12 cellular contexts compared by ENCODE assay signal in the genomic region with DNA sequence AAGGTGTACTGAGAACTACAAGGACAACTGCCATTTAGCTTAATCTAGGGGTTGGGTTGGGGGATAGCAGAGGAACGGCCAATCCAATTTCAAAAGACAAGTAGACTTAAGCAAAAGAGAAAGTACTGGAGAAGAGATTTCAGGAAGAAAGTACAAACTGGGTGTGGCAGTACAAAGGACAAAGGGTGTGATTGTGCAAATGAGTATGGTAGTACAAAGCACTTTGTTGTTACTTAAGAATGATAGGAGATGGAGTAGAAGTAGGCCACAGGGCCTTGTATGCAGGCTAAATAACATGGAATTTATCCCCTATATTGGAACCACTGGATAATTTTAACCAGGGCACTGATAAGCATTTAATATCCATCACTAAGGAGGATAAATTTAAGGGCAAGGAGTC. TPM values are rescaled to one million over a fixed set of nuclear protein-coding genes. Genes with fewer than 3 reads are reported as not detected.
DNase-seq lines count a peak whose midpoint lies in the region; ATAC-seq and TF ChIP-seq lines count a peak whose summit lies in the region.
"Had no signal": no experiment of that assay in that cellular context is flagged by ENCODE, and none has a peak within 500 bp of the region (broad histone marks: within the 10 kb centered on the region; RNA-seq: fewer than 3 reads in every experiment).

No MANE protein-coding gene starts in this region.

- H3K36me3 ChIP-seq in esophagus squamous epithelium = no peaks in the 10 kb centered on the region

- no peak overlapping the region for H3K4me3 Mint-ChIP-seq in T-helper 1 cell treated with Interleukin-12 subunit alpha and Interleukin-12 subunit beta and Interleukin-4 antibody, amounts not matched to agents 30 μg/mL and 1 μg/mL, for 36 hours
- H3K4me3 Mint-ChIP-seq in stimulated activated effector memory CD8-positive, alpha-beta T cell treated with anti-CD3 and anti-CD28 coated beads, Interleukin-12 subunit alpha, Interleukin-12 subunit beta, amount 100 ng/mL, for 72 hours = no peak overlapping the region

- H3K27me3 ChIP-seq in esophagus squamous epithelium = no peaks in the 10 kb centered on the region
- H3K27me3 ChIP-seq: spleen had no signal

- no peak for TF ChIP-seq CTCF in esophagus squamous epithelium (IDR thresholded peaks at IDR 0.05)

- H3K4me3 ChIP-seq in esophagus squamous epithelium = no peak overlapping the region
- H3K4me3 ChIP-seq: spleen had no signal

- no peaks in the 10 kb centered on the region for H3K9me3 ChIP-seq in esophagus squamous epithelium
- H3K9me3 ChIP-seq: spleen had no signal

- peaks cover 32% of the 10 kb centered on the region for H3K4me1 Mint-ChIP-seq in T-helper 1 cell treated with Interleukin-12 subunit alpha and Interleukin-12 subunit beta and Interleukin-4 antibody, amounts not matched to agents 30 μg/mL and 1 μg/mL, for 36 hours (ENCODE audit: low read depth)
- peaks cover 48% of the 10 kb centered on the region for H3K4me1 Mint-ChIP-seq in stimulated activated effector memory CD8-positive, alpha-beta T cell treated with anti-CD3 and anti-CD28 coated beads, Interleukin-12 subunit alpha, Interleukin-12 subunit beta, amount 100 ng/mL, for 72 hours

- TF ChIP-seq POLR2A in esophagus squamous epithelium (IDR thresholded peaks at IDR 0.05) = no peak

- H3K27ac Mint-ChIP-seq in T-helper 1 cell treated with Interleukin-12 subunit alpha and Interleukin-12 subunit beta and Interleukin-4 antibody, amounts not matched to agents 30 μg/mL and 1 μg/mL, for 36 hours = peak overlapping the region; percentile 2
- peak overlapping the region; percentile 32 for H3K27ac Mint-ChIP-seq in stimulated activated effector memory CD8-positive, alpha-beta T cell treated with anti-CD3 and anti-CD28 coated beads, Interleukin-12 subunit alpha, Interleukin-12 subunit beta, amount 100 ng/mL, for 72 hours

- H3K27me3 Mint-ChIP-seq in T-helper 1 cell treated with Interleukin-12 subunit alpha and Interleukin-12 subunit beta and Interleukin-4 antibody, amounts not matched to agents 30 μg/mL and 1 μg/mL, for 36 hours (ENCODE audit: low read depth) = no peaks in the 10 kb centered on the region

- intact Hi-C loops in esophagus squamous epithelium (cut with DNase I) = no loop called here

- 48 to 50% methylated on average over 1 of the region's 1 CpG for WGBS in esophagus squamous epithelium, 2 donors

- peaks cover 7% of the 10 kb centered on the region for H3K36me3 Mint-ChIP-seq in T-helper 1 cell treated with Interleukin-12 subunit alpha and Interleukin-12 subunit beta and Interleukin-4 antibody, amounts not matched to agents 30 μg/mL and 1 μg/mL, for 36 hours (ENCODE audit: low read depth)
- H3K36me3 Mint-ChIP-seq in stimulated activated effector memory CD8-positive, alpha-beta T cell treated with anti-CD3 and anti-CD28 coated beads, Interleukin-12 subunit alpha, Interleukin-12 subunit beta, amount 100 ng/mL, for 72 hours = peaks cover 14% of the 10 kb centered on the region

- ATAC-seq in stimulated activated effector memory CD8-positive, alpha-beta T cell treated with anti-CD3 and anti-CD28 coated beads, Interleukin-12 subunit alpha, Interleukin-12 subunit beta, amount 100 ng/mL, for 72 hours = no peak
- ATAC-seq in HG02798 (IDR thresholded peaks at IDR 0.05; ENCODE audit: poor library complexity, unreplicated experiment) (no peak), GM21619 (IDR thresholded peaks at IDR 0.05; ENCODE audit: unreplicated experiment) (no peak)

- no peaks in the 10 kb centered on the region for H3K9me3 Mint-ChIP-seq in T-helper 1 cell treated with Interleukin-12 subunit alpha and Interleukin-12 subunit beta and Interleukin-4 antibody, amounts not matched to agents 30 μg/mL and 1 μg/mL, for 36 hours
- no peaks in the 10 kb centered on the region for H3K9me3 Mint-ChIP-seq in stimulated activated effector memory CD8-positive, alpha-beta T cell treated with anti-CD3 and anti-CD28 coated beads, Interleukin-12 subunit alpha, Interleukin-12 subunit beta, amount 100 ng/mL, for 72 hours

- peaks cover 6 to 31% (median 6%) of the 10 kb centered on the region in 3 donors for H3K4me1 ChIP-seq in esophagus squamous epithelium

- peak overlapping the region in 3 of 4 donors; percentile 24 to 66 (median 54) for H3K27ac ChIP-seq in esophagus squamous epithelium
- H3K27ac ChIP-seq: HL-60 had no signal

- no peak for DNase-seq in T-helper 1 cell
- DNase-seq in SW480 (ENCODE audit: low spot score) = peak; percentile 82
- DNase-seq in esophagus squamous epithelium (lab: John Stamatoyannopoulos, UW) = no peak
- no peak for DNase-seq in stimulated activated effector memory CD8-positive, alpha-beta T cell treated with anti-CD3 and anti-CD28 coated beads, Interleukin-12 subunit alpha, Interleukin-12 subunit beta, amount 100 ng/mL, for 72 hours (ENCODE audit: low spot score in 2 of 2)
- DNase-seq in mesenteric fat pad (ENCODE audit: low spot score) = no peak
- DNase-seq: activated CD8-positive, alpha-beta memory T cell treated with anti-CD3 and anti-CD28 coated beads for 24 hours; spleen; T-helper 9 cell had no signal

RNA-seq across cellular contexts. Expression of gene ORC2, which starts 4.7 kb away (rescaled TPM):
- total RNA-seq in esophagus squamous epithelium (10 to 100 TPM in 3 of 4 donors, 1 to 10 TPM in 1; 6.2 to 22.5 (median 12.9) TPM), mesenteric fat pad (25.2 TPM)
